In genomic region chr14:50786821-50787464, GRCh38 we compare ENCODE assay signal across 1 cellular context.
TF ChIP-seq lines count a peak whose summit lies in the region.

No MANE protein-coding gene starts in this region.

TF ChIP-seq in WTC11, 78 proteins besides CTCF, POLR2A, EP300 and RAD21 (continued from another document):
- no peak for TF ChIP-seq ZNF263 (CRISPR knock-in tag; IDR thresholded peaks at IDR 0.05; ENCODE audit: low read depth)
- TF ChIP-seq, protein P1, sequence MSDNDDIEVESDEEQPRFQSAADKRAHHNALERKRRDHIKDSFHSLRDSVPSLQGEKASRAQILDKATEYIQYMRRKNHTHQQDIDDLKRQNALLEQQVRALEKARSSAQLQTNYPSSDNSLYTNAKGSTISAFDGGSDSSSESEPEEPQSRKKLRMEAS (CRISPR knock-in tag; IDR thresholded peaks at IDR 0.05): no peak
- TF ChIP-seq ZMAT4 (CRISPR knock-in tag; IDR thresholded peaks at IDR 0.05): no peak
- TF ChIP-seq, protein P2, sequence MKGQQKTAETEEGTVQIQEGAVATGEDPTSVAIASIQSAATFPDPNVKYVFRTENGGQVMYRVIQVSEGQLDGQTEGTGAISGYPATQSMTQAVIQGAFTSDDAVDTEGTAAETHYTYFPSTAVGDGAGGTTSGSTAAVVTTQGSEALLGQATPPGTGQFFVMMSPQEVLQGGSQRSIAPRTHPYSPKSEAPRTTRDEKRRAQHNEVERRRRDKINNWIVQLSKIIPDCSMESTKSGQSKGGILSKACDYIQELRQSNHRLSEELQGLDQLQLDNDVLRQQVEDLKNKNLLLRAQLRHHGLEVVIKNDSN (CRISPR knock-in tag; IDR thresholded peaks at IDR 0.05): no peak
- no peak for TF ChIP-seq CBFB (CRISPR knock-in tag; IDR thresholded peaks at IDR 0.05; ENCODE audit: low read depth)
- TF ChIP-seq NR2C2 (CRISPR knock-in tag; IDR thresholded peaks at IDR 0.05): no peak
- TF ChIP-seq NFYB (CRISPR knock-in tag; conservative IDR thresholded peaks at IDR 0.05; ENCODE audit: low read depth): no peak
- no peak for TF ChIP-seq ZNF232 (CRISPR knock-in tag; IDR thresholded peaks at IDR 0.05)
- no peak for TF ChIP-seq ZNF317 (CRISPR knock-in tag; IDR thresholded peaks at IDR 0.05; ENCODE audit: borderline replicate concordance, low read depth)
